25 cellular contexts compared by ENCODE assay signal in genomic region chr18:21706386-21706865, GRCh38.
"Had no signal": no experiment of that assay in that cellular context is flagged by ENCODE, and none has a peak within 500 bp of the region (broad histone marks: within the 10 kb centered on the region; RNA-seq: fewer than 3 reads in every experiment).

No MANE protein-coding gene starts in this region.

- H2AFZ ChIP-seq: parathyroid adenoma had no signal

- H3K4me3 ChIP-seq: esophagus squamous epithelium, heart right ventricle, sigmoid colon, thoracic aorta, tibial nerve, upper lobe of left lung, uterus had no signal

- H3K27me3 Mint-ChIP-seq: effector memory CD8-positive, alpha-beta T cell; naive thymus-derived CD8-positive, alpha-beta T cell; progenitor cell of endocrine pancreas; stimulated activated memory B cell treated with anti-CD40 and anti-IgM and Interleukin-4, amounts not matched to agents 10 μg/mL and 1 μg/mL and 100 μg/mL, for 72 hours had no signal

- H3K36me3 Mint-ChIP-seq: stimulated activated memory B cell treated with anti-CD40 and anti-IgM and Interleukin-4, amounts not matched to agents 10 μg/mL and 1 μg/mL and 100 μg/mL, for 72 hours had no signal

- FAIRE-seq: endometrium, islet of Langerhans had no signal

- H3K27ac Mint-ChIP-seq: effector memory CD8-positive, alpha-beta T cell; progenitor cell of endocrine pancreas; stimulated activated memory B cell treated with anti-CD40 and anti-IgM and Interleukin-4, amounts not matched to agents 10 μg/mL and 1 μg/mL and 100 μg/mL, for 72 hours had no signal

- H3K36me3 ChIP-seq: sigmoid colon, thoracic aorta, upper lobe of left lung, uterus had no signal

- H3K9ac ChIP-seq: parathyroid adenoma had no signal

- H3K27me3 ChIP-seq: esophagus squamous epithelium, heart right ventricle, neutrophil, sigmoid colon, tibial nerve, upper lobe of left lung, uterus had no signal

- DNase-seq: cortex of kidney; effector memory CD8-positive, alpha-beta T cell; erythroblast; esophagus squamous epithelium; foreskin melanocyte; glutamatergic neuron; heart right ventricle; hippocampal formation; kidney glomerular epithelial cell; left colon; mammary epithelial cell; naive thymus-derived CD8-positive, alpha-beta T cell; sigmoid colon; stimulated activated CD4-positive, alpha-beta T cell treated with anti-CD3 and anti-CD28 coated beads, Interleukin-4, amount 100 ng/mL, for 4 hours; stimulated activated naive CD8-positive, alpha-beta T cell treated with anti-CD3 and anti-CD28 coated beads, Interleukin-15, Interleukin-2, amounts not matched to agents 100 U/mL and 50 U/mL, for 24 hours; uterus had no signal

- H3K4me3 Mint-ChIP-seq: stimulated activated memory B cell treated with anti-CD40 and anti-IgM and Interleukin-4, amounts not matched to agents 10 μg/mL and 1 μg/mL and 100 μg/mL, for 72 hours had no signal

- H3K27ac ChIP-seq: esophagus squamous epithelium, heart right ventricle, neutrophil, parathyroid adenoma, sigmoid colon, thoracic aorta, tibial nerve, upper lobe of left lung, uterus had no signal

- ATAC-seq: effector memory CD8-positive, alpha-beta T cell; heart right ventricle; left colon; naive thymus-derived CD8-positive, alpha-beta T cell; stimulated activated memory B cell treated with anti-CD40 and anti-IgM and Interleukin-4, amounts not matched to agents 10 μg/mL and 1 μg/mL and 100 μg/mL, for 72 hours; stimulated activated naive CD8-positive, alpha-beta T cell treated with anti-CD3 and anti-CD28 coated beads, Interleukin-15, Interleukin-2, amounts not matched to agents 100 U/mL and 50 U/mL, for 24 hours had no signal

- H3K9me3 Mint-ChIP-seq: effector memory CD8-positive, alpha-beta T cell; naive thymus-derived CD8-positive, alpha-beta T cell; stimulated activated memory B cell treated with anti-CD40 and anti-IgM and Interleukin-4, amounts not matched to agents 10 μg/mL and 1 μg/mL and 100 μg/mL, for 72 hours had no signal

- H3K4me1 ChIP-seq: uterus had no signal

- H3K79me2 ChIP-seq: parathyroid adenoma had no signal

- H3K9me3 ChIP-seq: esophagus squamous epithelium, heart right ventricle, neutrophil, sigmoid colon, thoracic aorta, upper lobe of left lung, uterus had no signal
